In genomic region chr3:124824286-124824915, GRCh38 we compare ENCODE assay signal across 17 cellular contexts.
A peak's percentile ranks its signal among the peaks of the same experiment; 100 is the strongest.
DNase-seq lines count a peak whose midpoint lies in the region; ATAC-seq, FAIRE-seq and TF ChIP-seq lines count a peak whose summit lies in the region.
"Had no signal": no experiment of that assay in that cellular context is flagged by ENCODE, and none has a peak within 500 bp of the region (broad histone marks: within the 10 kb centered on the region; RNA-seq: fewer than 3 reads in every experiment).

No MANE protein-coding gene starts in this region.

- FAIRE-seq in H1 (lab: Jason Lieb, UNC), result no peak
- FAIRE-seq: GM12878, GM18507, HepG2, RCC 7860 had no signal

- no peak overlapping the region for H2BK120ac ChIP-seq in H1 (replicated peaks; ENCODE audit: low read depth, low read length)

- ATAC-seq in SK-N-SH treated with all-trans-retinoic acid at 6 μM for 48 hours (no peak; the same call in 2 of the 3 replicates), PC-3 (peak; percentile 49)
- ATAC-seq: GM12878, HepG2 had no signal

- 0 out of 2 replicates have a peak overlapping the region, but pooled peaks have one; percentile 77 for H2BK15ac ChIP-seq in H1 (ENCODE audit: low read length)

- H3K79me1 ChIP-seq in H1 (ENCODE audit: low read depth, low read length), result no peaks in the 10 kb centered on the region

- 71% methylated on average over 4 of the region's 4 CpGs for WGBS in SK-N-SH (ENCODE audit: low lambda C conversion rate)
- WGBS in H1 (ENCODE audit: extremely low coverage in 1 of 2, insufficient coverage in 1 of 2, insufficient read length in 1 of 2, insufficient replicate concordance in 2 of 2, low coverage in 1 of 2, low lambda C conversion rate in 2 of 2, missing lambda C conversion rate in 1 of 2), 2 experiments, result 81% methylated on average over 4 of the region's 4 CpGs; no CpG with 5 or more reads in 1 of the 2 experiments
- WGBS in testis, 2 donors, result 94 to 95% methylated on average over 4 of the region's 4 CpGs

- H3K27me3 ChIP-seq in SK-N-SH (ENCODE audit: insufficient read depth) (no peaks in the 10 kb centered on the region), PC-3 (ENCODE audit: low read length) (no peaks in the 10 kb centered on the region), H1 (replicated peaks in 1 of 4; ENCODE audit: control insufficient read depth in 3 of 4, extremely low read depth in 1 of 4, insufficient read depth in 3 of 4, low read length in 3 of 4) (no peaks in the 10 kb centered on the region; a peak in 1 of 7 replicates), testis (no peaks in the 10 kb centered on the region), WERI-Rb-1 (ENCODE audit: insufficient read depth, low read depth, severe bottlenecking) (no peaks in the 10 kb centered on the region)

- H3K56ac ChIP-seq in H1 (replicated peaks; ENCODE audit: insufficient read length, low read depth, low read length), result no peak overlapping the region

- H4K91ac ChIP-seq in H1 (replicated peaks; ENCODE audit: insufficient read length, low read length), result no peak overlapping the region

- TF ChIP-seq EP300 in SK-N-SH (IDR thresholded peaks at IDR 0.05; ENCODE audit: borderline replicate concordance in 1 of 2, low read depth in 1 of 2, low read length in 1 of 2), result 0 out of 4 replicates have a peak, but pooled peaks of 1 of the 2 experiments have one; percentile 18
- no peak for TF ChIP-seq EP300 in H1 (IDR thresholded peaks at IDR 0.05; ENCODE audit: borderline replicate concordance in 1 of 2, low read depth in 2 of 2, low read length in 2 of 2)

- H3K4me2 ChIP-seq in SK-N-SH, result no peak overlapping the region
- peak overlapping the region; percentile 23; the same call in 1 of the 2 replicates for H3K4me2 ChIP-seq in PC-3 (ENCODE audit: low read length)
- H3K4me2 ChIP-seq in H1 (ENCODE audit: insufficient read depth in 1 of 2, low read depth in 2 of 2, low read length in 2 of 2), result no peak overlapping the region

- no peak overlapping the region for H4K8ac ChIP-seq in H1 (ENCODE audit: extremely low read depth, insufficient read depth, low read length)

- H2BK5ac ChIP-seq in H1 (ENCODE audit: low read depth, low read length), result no peak overlapping the region

- H3K18ac ChIP-seq in H1 (ENCODE audit: extremely low read depth, low read length), result no peak overlapping the region

- H3F3A ChIP-seq in SK-N-SH (replicated peaks; ENCODE audit: insufficient read depth), result peaks cover 34% of the 10 kb centered on the region
- no peaks in the 10 kb centered on the region for H3F3A ChIP-seq in PC-3 (ENCODE audit: low read length, unreplicated experiment)

- intact Hi-C loops in PC-3 (cut with micrococcal nuclease) (no loop called here), testis (cut with DNase I; ENCODE audit: low total_unique reads) (no loop called here)

- H3K4ac ChIP-seq in H1 (replicated peaks; ENCODE audit: insufficient read length, low read depth, low read length), result no peak overlapping the region

- H4K20me1 ChIP-seq in SK-N-SH (ENCODE audit: insufficient read depth) (no peaks in the 10 kb centered on the region), PC-3 (ENCODE audit: low read length) (no peaks in the 10 kb centered on the region), H1 (replicated peaks in 1 of 2; ENCODE audit: control insufficient read depth in 1 of 2, insufficient read depth in 2 of 2, low read length in 2 of 2) (no peaks in the 10 kb centered on the region)

- H3K79me2 ChIP-seq in SK-N-SH (ENCODE audit: insufficient read depth) (peaks cover 18% of the 10 kb centered on the region; the same call in 1 of the 2 replicates), PC-3 (ENCODE audit: low read length) (no peaks in the 10 kb centered on the region), H1 (ENCODE audit: control insufficient read depth in 1 of 2, insufficient read depth in 2 of 2, low read length in 2 of 2) (0 out of 4 replicates have a peak, but pooled peaks cover 0 to 3% of the 10 kb centered on the region in 2 experiments)

- no peak overlapping the region for H2BK12ac ChIP-seq in H1 (ENCODE audit: low read depth, low read length)

- no peak overlapping the region for H2AFZ ChIP-seq in SK-N-SH (ENCODE audit: low read depth)
- no peak overlapping the region for H2AFZ ChIP-seq in PC-3 (ENCODE audit: low read length)
- H2AFZ ChIP-seq in H1 (ENCODE audit: low read length), result no peak overlapping the region

- H3K9ac ChIP-seq in SK-N-SH (no peak overlapping the region), PC-3 (ENCODE audit: low read length) (no peak overlapping the region), H1 (replicated peaks in 1 of 4; ENCODE audit: extremely low read depth in 1 of 4, low read depth in 3 of 4, low read length in 3 of 4) (no peak overlapping the region)

- POLR2A ChIA-PET in SK-N-SH (lab: Yijun Ruan, JAX) (no interaction called here), PC-3 (lab: Charles Lee; ENCODE audit: unreplicated experiment) (no interaction called here), H1 (lab: Charles Lee; ENCODE audit: partially characterized antibody) (interaction anchor here (1.0 kb wide), 1 partner anchor 9 kb away, joined by 3 read pairs; no protein-coding TSS in a partner anchor)

- H3K4me1 ChIP-seq in SK-N-SH (ENCODE audit: control insufficient read depth in 1 of 2, insufficient read depth in 2 of 2, low read depth in 1 of 2, low read length in 1 of 2) (peaks cover 6 to 21% of the 10 kb centered on the region in 2 experiments; a peak in 2 of 4 replicates), PC-3 (ENCODE audit: insufficient read depth, low read length) (peaks cover 33% of the 10 kb centered on the region), H1 (replicated peaks in 1 of 4; ENCODE audit: control insufficient read depth in 3 of 4, insufficient read depth in 4 of 4, low read length in 3 of 4) (peaks cover 5 to 23% (median 18%) of the 10 kb centered on the region in 4 experiments), testis (no peaks in the 10 kb centered on the region)

- no peak overlapping the region for H3K4me3 ChIP-seq in SK-N-SH (ENCODE audit: low read depth in 2 of 2, low read length in 1 of 2)
- no peak overlapping the region for H3K4me3 ChIP-seq in PC-3 (ENCODE audit: low read length)
- H3K4me3 ChIP-seq in H1 (ENCODE audit: extremely low read depth in 1 of 4, insufficient read depth in 2 of 4, low read depth in 3 of 4, low read length in 4 of 4), result no peak overlapping the region
- H3K4me3 ChIP-seq in testis, result no peak overlapping the region
- no peak overlapping the region for H3K4me3 ChIP-seq in WERI-Rb-1 (ENCODE audit: low read depth, low read length)
- H3K4me3 ChIP-seq: GM12878 had no signal

- H2BK20ac ChIP-seq in H1 (ENCODE audit: low read length), result no peak overlapping the region

- H3K27ac ChIP-seq in SK-N-SH (ENCODE audit: low read depth in 2 of 2, low read length in 1 of 2), result peak overlapping the region in 1 of 2 experiments; percentile 76; a peak in 2 of 4 replicates
- peak overlapping the region; percentile 67 for H3K27ac ChIP-seq in PC-3 (ENCODE audit: low read length)
- H3K27ac ChIP-seq in H1 (ENCODE audit: low read depth, low read length), result no peak overlapping the region
- no peak overlapping the region for H3K27ac ChIP-seq in testis
- H3K27ac ChIP-seq in WERI-Rb-1, result no peak overlapping the region
- H3K27ac ChIP-seq: 22Rv1 had no signal

- H4K5ac ChIP-seq in H1 (ENCODE audit: insufficient read length, low read depth, low read length), result no peak overlapping the region

- H3K14ac ChIP-seq in H1 (ENCODE audit: insufficient read length), result no peak overlapping the region

- H3K36me3 ChIP-seq in SK-N-SH (replicated peaks in 1 of 2; ENCODE audit: control insufficient read depth in 1 of 2, insufficient read depth in 2 of 2, low read length in 1 of 2) (peaks cover 35 to 65% of the 10 kb centered on the region in 2 experiments), PC-3 (ENCODE audit: low read depth, low read length) (no peaks in the 10 kb centered on the region), H1 (ENCODE audit: control insufficient read depth in 2 of 4, insufficient read depth in 4 of 4, low read length in 3 of 4) (peaks cover 0 to 3% (median 0%) of the 10 kb centered on the region in 4 experiments; a peak in 1 of 8 replicates), testis (ENCODE audit: low read depth, missing control alignments) (no peaks in the 10 kb centered on the region), WERI-Rb-1 (no peaks in the 10 kb centered on the region)

- H2AK5ac ChIP-seq in H1 (ENCODE audit: low read depth, low read length), result no peak overlapping the region

- no TSS peak for BruUV-seq in PC-3 (replicated peaks; lab: Mats Ljungman, UMichigan)

- no peak for TF ChIP-seq RAD21 in SK-N-SH (IDR thresholded peaks at IDR 0.05; ENCODE audit: low read length)
- TF ChIP-seq RAD21 in H1 (IDR thresholded peaks at IDR 0.05 in 1 of 2, conservative IDR thresholded peaks at IDR 0.05 in 1 of 2; ENCODE audit: low read depth in 2 of 2, low read length in 2 of 2), result no peak

- no peak for TF ChIP-seq CTCF in SK-N-SH (IDR thresholded peaks at IDR 0.05)
- no peak for TF ChIP-seq CTCF in PC-3 (conservative IDR thresholded peaks at IDR 0.05; ENCODE audit: low read depth, low read length)
- no peak for TF ChIP-seq CTCF in H1 (IDR thresholded peaks at IDR 0.05; ENCODE audit: control extremely low read depth in 1 of 3, insufficient read depth in 1 of 3, low read depth in 1 of 3, low read length in 3 of 3)
- TF ChIP-seq CTCF in testis (IDR thresholded peaks at IDR 0.05), result no peak
- no peak for TF ChIP-seq CTCF in GM20000 (IDR thresholded peaks at IDR 0.05; ENCODE audit: extremely low read depth, missing control alignments)
- TF ChIP-seq CTCF in WERI-Rb-1 (IDR thresholded peaks at IDR 0.05; ENCODE audit: low read depth, low read length), result no peak

- CTCF ChIA-PET in SK-N-SH (lab: Yijun Ruan, JAX), result no interaction called here
- CTCF ChIA-PET in PC-3 (lab: Charles Lee), result no interaction called here
- CTCF ChIA-PET in H1 (lab: Charles Lee; ENCODE audit: partially characterized antibody), result interaction anchor here (0.9 to 2.9 kb wide), 3 partner anchors 14 to 38 kb away, joined by 3 to 11 read pairs (median 8); no protein-coding TSS in a partner anchor

- DNase-seq in SK-N-SH, result no peak
- peak; percentile 64 for DNase-seq in PC-3
- no peak for DNase-seq in H1 (ENCODE audit: low read depth in 1 of 2, low spot score in 2 of 2)
- DNase-seq in testis, result no peak
- DNase-seq in NCI-H2029 treated with DMSO at 0.1 percent for 48 hours (lab: John Stamatoyannopoulos, UW), result no peak
- DNase-seq in GM20000 (ENCODE audit: low spot score), result no peak
- DNase-seq in WERI-Rb-1, result no peak
- DNase-seq: C1 segment of cervical spinal cord, NCI-H187 treated with DMSO at 0.1 percent for 48 hours, NCI-H2171, T-helper 1 cell had no signal

- no peak overlapping the region for H3K23ac ChIP-seq in H1 (ENCODE audit: insufficient read length)

- H3K23me2 ChIP-seq in H1 (ENCODE audit: low read depth, low read length), result no peaks in the 10 kb centered on the region

- TF ChIP-seq POLR2A in H1 (IDR thresholded peaks at IDR 0.05; ENCODE audit: control extremely low read depth in 1 of 2, low read depth in 2 of 2, low read length in 2 of 2), result no peak
- no peak for TF ChIP-seq POLR2A in testis (IDR thresholded peaks at IDR 0.05)

- H3K9me2 ChIP-seq in SK-N-SH (no peaks in the 10 kb centered on the region), PC-3 (replicated peaks; ENCODE audit: low read length) (no peaks in the 10 kb centered on the region)

- no peaks in the 10 kb centered on the region for H3K9me3 ChIP-seq in SK-N-SH
- H3K9me3 ChIP-seq in PC-3 (ENCODE audit: low read length), result no peaks in the 10 kb centered on the region
- H3K9me3 ChIP-seq in H1 (ENCODE audit: insufficient read depth in 2 of 2, low read depth in 1 of 2, low read length in 1 of 2), result no peaks in the 10 kb centered on the region
- H3K9me3 ChIP-seq in testis, result no peaks in the 10 kb centered on the region
- H3K9me3 ChIP-seq in WERI-Rb-1 (ENCODE audit: severe bottlenecking), result no peaks in the 10 kb centered on the region

Comparison
In these comparisons a context has a peak if more than half of its experiments do, and no peak if none do; other contexts are left out.
1. Of the 17 proteins assayed by ChIP-seq in both H1 and SK-N-SH: peak only in H1: none; only in SK-N-SH: JUND, TCF12 and TEAD4; in both: none; in neither: 13; mixed calls (peak in some experiments, not most) for 1.